ENCODE assay signal across 8 cellular contexts in genomic region chr1:221742555-221743415, GRCh38. TPM values are rescaled to one million over a fixed set of nuclear protein-coding genes. Genes with fewer than 3 reads are reported as not detected.
DNase-seq lines count a peak whose midpoint lies in the region; ATAC-seq and TF ChIP-seq lines count a peak whose summit lies in the region.

No MANE protein-coding gene starts in this region.

- peak; percentile 43 for TF ChIP-seq POLR2A in Raji (IDR thresholded peaks at IDR 0.05; ENCODE audit: insufficient read depth, low read depth, low read length)

- H3K4me1 Mint-ChIP-seq in IgD-negative memory B cell, result peaks cover 8 to 26% (median 22%) of the 10 kb centered on the region in 3 donors

- H3K27ac Mint-ChIP-seq in IgD-negative memory B cell, result peak overlapping the region in 1 of 3 donors; percentile 94

- peak; percentile 92 for DNase-seq in DMS53 treated with DMSO at 0.1 percent for 48 hours (lab: John Stamatoyannopoulos, UW; ENCODE audit: unreplicated experiment)
- peak; percentile 77 for DNase-seq in activated gamma-delta T cell (lab: John Stamatoyannopoulos, UW)
- peak; percentile 73 for DNase-seq in germinal center (ENCODE audit: low spot score)
- DNase-seq in osteoblast (ENCODE audit: insufficient read length, low spot score, missing footprints), result peak; percentile 91

- peak overlapping the region in 3 of 4 donors; percentile 88 to 95 (median 93) for H3K4me3 Mint-ChIP-seq in IgD-negative memory B cell

- H3K36me3 Mint-ChIP-seq in IgD-negative memory B cell, result peaks cover 2% of the 10 kb centered on the region

- H3K4me3 ChIP-seq in osteoblast (ENCODE audit: insufficient read depth, low read length) (peak overlapping the region; percentile 86), thymus (ENCODE audit: low read length) (peak overlapping the region; percentile 68)

- no peaks in the 10 kb centered on the region for H3K27me3 ChIP-seq in osteoblast (ENCODE audit: insufficient read depth, low read length)
- no peaks in the 10 kb centered on the region for H3K27me3 ChIP-seq in thymus (ENCODE audit: control insufficient read depth, insufficient read depth)

- peaks cover 19% of the 10 kb centered on the region for H3K36me3 ChIP-seq in osteoblast (ENCODE audit: insufficient read depth, low read length)
- H3K36me3 ChIP-seq in thymus (ENCODE audit: control insufficient read depth, insufficient read depth), result peaks cover 4% of the 10 kb centered on the region

- H3K9me3 Mint-ChIP-seq in IgD-negative memory B cell, result no peaks in the 10 kb centered on the region

- TF ChIP-seq CTCF in osteoblast (IDR thresholded peaks at IDR 0.05; ENCODE audit: extremely low read depth, low read depth, low read length), result no peak

- peak overlapping the region; percentile 93 for H2AFZ ChIP-seq in osteoblast (ENCODE audit: low read length)

- peaks cover 11% of the 10 kb centered on the region for H3K4me1 ChIP-seq in osteoblast (ENCODE audit: insufficient read depth, low read length)
- H3K4me1 ChIP-seq in thymus (ENCODE audit: control insufficient read depth, insufficient read depth, low read length), result peaks cover 4% of the 10 kb centered on the region

- H3K79me2 ChIP-seq in osteoblast (ENCODE audit: insufficient read depth, low read length), result peaks cover 40% of the 10 kb centered on the region

- no peaks in the 10 kb centered on the region for H3K9me3 ChIP-seq in osteoblast (ENCODE audit: low read depth, low read length)
- no peaks in the 10 kb centered on the region for H3K9me3 ChIP-seq in thymus (ENCODE audit: control insufficient read depth)

- peak overlapping the region; percentile 97 for H3K4me2 ChIP-seq in osteoblast (ENCODE audit: insufficient read depth, low read length)

- peak overlapping the region; percentile 99 for H3K27ac ChIP-seq in osteoblast (ENCODE audit: low read depth, low read length)
- H3K27ac ChIP-seq in thymus (ENCODE audit: low read depth), result peak overlapping the region; percentile 98

- peak; percentile 49 for ATAC-seq in GM21515 (IDR thresholded peaks at IDR 0.05; ENCODE audit: unreplicated experiment)

- no peaks in the 10 kb centered on the region for H3K27me3 Mint-ChIP-seq in IgD-negative memory B cell

- H4K20me1 ChIP-seq in osteoblast (ENCODE audit: insufficient read depth, low read length), result peaks cover 26% of the 10 kb centered on the region

- WGBS in thymus, result under 1% methylated on average over 98 of the region's 98 CpGs

RNA-seq across cellular contexts. Expression of gene DUSP10, which starts 0.9 kb away (rescaled TPM):
- polyA plus RNA-seq in IgD-negative memory B cell (8.6 TPM), thymus (11.3 TPM)
- 62.2 and 69.5 TPM in 2 replicates for total RNA-seq in osteoblast

Comparison
In these comparisons a context has a peak if more than half of its experiments do, and no peak if none do; other contexts are left out.
1. Peak in every context shown above with its lines: DNase-seq, ATAC-seq, H3K4me3 ChIP-seq and H3K27ac ChIP-seq.